ENCODE assay signal across 17 cellular contexts in the genomic region with DNA sequence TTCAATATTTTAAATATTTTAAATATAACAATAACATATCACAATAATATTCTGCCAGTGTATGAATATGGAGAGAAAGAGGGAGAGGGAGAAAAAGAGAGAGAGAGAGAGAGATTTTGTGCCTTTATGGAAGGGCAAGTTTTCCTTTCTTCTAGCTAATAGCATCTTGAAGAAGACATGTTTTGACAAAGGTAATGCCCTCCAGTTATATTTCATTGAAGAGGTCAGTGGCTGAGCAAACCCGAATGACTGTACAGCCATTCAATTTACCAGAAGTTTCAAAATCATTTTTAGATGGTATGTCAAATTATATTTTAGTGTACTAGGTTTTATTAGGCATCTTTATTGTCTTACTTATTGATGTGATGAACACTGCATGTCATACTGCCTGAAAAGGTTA.
DNase-seq lines count a peak whose midpoint lies in the region; ATAC-seq, FAIRE-seq and TF ChIP-seq lines count a peak whose summit lies in the region.
"Had no signal": no experiment of that assay in that cellular context is flagged by ENCODE, and none has a peak within 500 bp of the region (broad histone marks: within the 10 kb centered on the region; RNA-seq: fewer than 3 reads in every experiment).

No MANE protein-coding gene starts in this region.

- peaks cover 14% of the 10 kb centered on the region for H3K36me3 Mint-ChIP-seq in Calu3 (ENCODE audit: insufficient read depth, unreplicated experiment)
- H3K36me3 Mint-ChIP-seq: CD14-positive monocyte had no signal

- no peak for DNase-seq in Calu3
- DNase-seq in Panc1 (ENCODE audit: low read depth, low spot score), result no peak
- peak; percentile 60 for DNase-seq in mammary epithelial cell
- no peak for DNase-seq in keratinocyte (ENCODE audit: low read depth, low spot score)
- no peak for DNase-seq in NCI-H187 (lab: John Stamatoyannopoulos, UW)
- no peak for DNase-seq in activated T-cell treated with anti-CD3 and anti-CD28 coated beads, Interleukin-2, amount 50 U/mL, for 48 hours
- no peak for DNase-seq in tibial nerve (ENCODE audit: low spot score in 2 of 2)
- DNase-seq: 8988T; CD4-positive, alpha-beta memory T cell; DMS79 treated with DMSO at 0.1 percent for 48 hours; GF-D8; GOT3; H7; HFFc6 had no signal

- POLR2A ChIA-PET in Panc1 (lab: Charles Lee), result no interaction called here

- H2AFZ ChIP-seq in mammary epithelial cell (ENCODE audit: low read depth, low read length) (no peak overlapping the region), keratinocyte (ENCODE audit: control insufficient read depth, low read length) (no peak overlapping the region)

- BruUV-seq in Calu3 (replicated peaks; lab: Mats Ljungman, UMichigan) (no TSS peak), Panc1 (replicated peaks; lab: Mats Ljungman, UMichigan) (no TSS peak), mammary epithelial cell (replicated peaks; lab: Mats Ljungman, UMichigan) (no TSS peak)

- no peaks in the 10 kb centered on the region for H3K36me3 ChIP-seq in Panc1 (ENCODE audit: control insufficient read depth, insufficient read depth, low read length)
- no peaks in the 10 kb centered on the region for H3K36me3 ChIP-seq in mammary epithelial cell (ENCODE audit: insufficient read depth, low read length)
- no peaks in the 10 kb centered on the region for H3K36me3 ChIP-seq in keratinocyte (ENCODE audit: control insufficient read depth in 2 of 2, extremely low read depth in 1 of 2, insufficient read depth in 2 of 2, low read length in 2 of 2)
- no peaks in the 10 kb centered on the region for H3K36me3 ChIP-seq in tibial nerve
- H3K36me3 ChIP-seq: BLaER1 had no signal

- TF ChIP-seq CTCF in Calu3 (IDR thresholded peaks at IDR 0.05; ENCODE audit: unreplicated experiment), result no peak
- TF ChIP-seq CTCF in Panc1 (IDR thresholded peaks at IDR 0.05), result no peak
- no peak for TF ChIP-seq CTCF in mammary epithelial cell (conservative IDR thresholded peaks at IDR 0.05 in 1 of 2, IDR thresholded peaks at IDR 0.05 in 1 of 2; ENCODE audit: extremely low read depth in 1 of 2, insufficient read depth in 1 of 2, low read depth in 1 of 2, low read length in 2 of 2)
- TF ChIP-seq CTCF in keratinocyte (optimal IDR thresholded peaks at IDR 0.05 in 1 of 3, IDR thresholded peaks at IDR 0.05 in 1 of 3, conservative IDR thresholded peaks at IDR 0.05 in 1 of 3; ENCODE audit: extremely low read depth in 1 of 3, insufficient read depth in 2 of 3, low read length in 3 of 3), result no peak
- TF ChIP-seq CTCF in tibial nerve (IDR thresholded peaks at IDR 0.05), result no peak

- peaks cover 3% of the 10 kb centered on the region for H3K9me3 Mint-ChIP-seq in Calu3 (ENCODE audit: low read depth, unreplicated experiment)

- no peaks in the 10 kb centered on the region for H3K79me2 ChIP-seq in mammary epithelial cell (ENCODE audit: insufficient read depth, low read length)
- no peaks in the 10 kb centered on the region for H3K79me2 ChIP-seq in keratinocyte (ENCODE audit: control insufficient read depth, insufficient read depth, low read length)

- no peak for ATAC-seq in Panc1
- ATAC-seq: HCT116 had no signal

- H3K27ac Mint-ChIP-seq in Calu3 (ENCODE audit: unreplicated experiment), result peak overlapping the region; percentile 97
- H3K27ac Mint-ChIP-seq: CD14-positive monocyte; CD4-positive, alpha-beta memory T cell; HFFc6 had no signal

- H3K4me1 ChIP-seq in Panc1 (ENCODE audit: control insufficient read depth, insufficient read depth, low read length), result peaks cover 8% of the 10 kb centered on the region; the same call in 1 of the 2 replicates
- peaks cover 36% of the 10 kb centered on the region for H3K4me1 ChIP-seq in mammary epithelial cell (ENCODE audit: insufficient read depth, low read length)
- peaks cover 28% of the 10 kb centered on the region for H3K4me1 ChIP-seq in keratinocyte (ENCODE audit: control insufficient read depth, extremely low read depth, insufficient read depth, low read length)
- H3K4me1 ChIP-seq in tibial nerve, result no peaks in the 10 kb centered on the region
- H3K4me1 ChIP-seq: BLaER1 had no signal

- peak overlapping the region; percentile 70 for H3K4me2 ChIP-seq in mammary epithelial cell (ENCODE audit: insufficient read depth, low read depth, low read length)
- peak overlapping the region; percentile 16 for H3K4me2 ChIP-seq in keratinocyte (ENCODE audit: control insufficient read depth, extremely low read depth, insufficient read depth, low read depth, low read length)
- H3K4me2 ChIP-seq: BLaER1 had no signal

- H3K4me1 Mint-ChIP-seq in Calu3 (ENCODE audit: low read depth, unreplicated experiment), result peaks cover 36% of the 10 kb centered on the region
- H3K4me1 Mint-ChIP-seq: CD4-positive, alpha-beta memory T cell had no signal

- H3K9me1 ChIP-seq in keratinocyte (ENCODE audit: control insufficient read depth, extremely low read depth, insufficient read depth, low read length), result no peaks in the 10 kb centered on the region

- TF ChIP-seq POLR2A in tibial nerve (IDR thresholded peaks at IDR 0.05), result no peak

- H3K9ac ChIP-seq in mammary epithelial cell (ENCODE audit: insufficient read depth, low read length) (peak overlapping the region; percentile 1), keratinocyte (ENCODE audit: control insufficient read depth, extremely low read depth, insufficient read depth, low read length) (no peak overlapping the region)
- H3K9ac ChIP-seq: BLaER1 had no signal

- FAIRE-seq in keratinocyte (lab: Jason Lieb, UNC), result no peak

- peak overlapping the region; percentile 48; the same call in 1 of the 2 replicates for H3K27ac ChIP-seq in Panc1 (ENCODE audit: low read length)
- peak overlapping the region; percentile 88 for H3K27ac ChIP-seq in mammary epithelial cell (ENCODE audit: insufficient read depth, low read depth, low read length)
- peak overlapping the region; percentile 38 for H3K27ac ChIP-seq in keratinocyte (ENCODE audit: control insufficient read depth, insufficient read depth, low read length)
- no peak overlapping the region for H3K27ac ChIP-seq in tibial nerve
- H3K27ac ChIP-seq: BLaER1 had no signal

- no peak for TF ChIP-seq EP300 in tibial nerve (IDR thresholded peaks at IDR 0.05)

- CTCF ChIA-PET in Calu3 (lab: Charles Lee), result no interaction called here
- CTCF ChIA-PET in Panc1 (lab: Charles Lee), result no interaction called here
- CTCF ChIA-PET in mammary epithelial cell (lab: Charles Lee; ENCODE audit: low non-redundant PET), result no interaction called here

- intact Hi-C loops in Calu3 (cut with micrococcal nuclease; ENCODE audit: unreplicated experiment) (no loop called here), Panc1 (cut with micrococcal nuclease; ENCODE audit: unreplicated experiment) (no loop called here), mammary epithelial cell (cut with micrococcal nuclease) (no loop called here)

- H3K9me3 ChIP-seq in Panc1 (ENCODE audit: control insufficient read depth, insufficient read depth, low read depth, low read length) (peaks cover 21% of the 10 kb centered on the region; the same call in 1 of the 2 replicates), mammary epithelial cell (replicated peaks; ENCODE audit: insufficient read depth, low read length) (no peaks in the 10 kb centered on the region), keratinocyte (ENCODE audit: control insufficient read depth, low read depth, low read length) (no peaks in the 10 kb centered on the region), tibial nerve (no peaks in the 10 kb centered on the region)

- H3K4me3 ChIP-seq in Panc1 (ENCODE audit: low read depth in 2 of 2, low read length in 2 of 2), result no peak overlapping the region
- no peak overlapping the region for H3K4me3 ChIP-seq in mammary epithelial cell (replicated peaks in 1 of 3; ENCODE audit: insufficient read depth in 1 of 3, low read depth in 2 of 3, low read length in 3 of 3)
- H3K4me3 ChIP-seq in keratinocyte (ENCODE audit: control insufficient read depth in 2 of 3, extremely low read depth in 1 of 3, insufficient read depth in 2 of 3, low read depth in 1 of 3, low read length in 3 of 3), result no peak overlapping the region
- H3K4me3 ChIP-seq in tibial nerve, result no peak overlapping the region
- H3K4me3 ChIP-seq: BLaER1 had no signal

- H3K27me3 Mint-ChIP-seq in Calu3 (ENCODE audit: unreplicated experiment), result no peaks in the 10 kb centered on the region

- dilution Hi-C loops in mammary epithelial cell (cut with HindIII; ENCODE audit: low sequenced_read_pairs), result no loop called here
- dilution Hi-C loops in keratinocyte (cut with MboI; ENCODE audit: extremely low pct_ligation_motif_present, low sequenced_read_pairs), result no loop called here

- no peak overlapping the region for H3K4me3 Mint-ChIP-seq in Calu3 (ENCODE audit: low read depth, unreplicated experiment)
- H3K4me3 Mint-ChIP-seq: CD14-positive monocyte; CD4-positive, alpha-beta memory T cell; HFFc6 had no signal

- H4K20me1 ChIP-seq in mammary epithelial cell (ENCODE audit: insufficient read depth, low read length), result no peaks in the 10 kb centered on the region
- no peaks in the 10 kb centered on the region for H4K20me1 ChIP-seq in keratinocyte (ENCODE audit: control insufficient read depth, extremely low read depth, insufficient read depth, low read length)
- H4K20me1 ChIP-seq: BLaER1 had no signal

- in situ Hi-C loops in Panc1 (cut with HindIII; ENCODE audit: low pct_unique_long_range_greater_than_20kb, low sequenced_read_pairs), result no loop called here
- in situ Hi-C loops in mammary epithelial cell (cut with MboI; ENCODE audit: low sequenced_read_pairs in 2 of 2), result no loop called here

- WGBS in mammary epithelial cell (ENCODE audit: low coverage, missing lambda C conversion rate), result 0% methylated on average over 1 of the region's 1 CpG
- 27 to 31% methylated on average over 1 of the region's 1 CpG for WGBS in tibial nerve, 2 donors

- no peaks in the 10 kb centered on the region for H3K27me3 ChIP-seq in Panc1 (ENCODE audit: control insufficient read depth, insufficient read depth, low read length)
- H3K27me3 ChIP-seq in mammary epithelial cell (ENCODE audit: insufficient read depth, low read length), result no peaks in the 10 kb centered on the region
- no peaks in the 10 kb centered on the region for H3K27me3 ChIP-seq in keratinocyte (ENCODE audit: control insufficient read depth, extremely low read depth, insufficient read depth, low read length)
- no peaks in the 10 kb centered on the region for H3K27me3 ChIP-seq in tibial nerve
- H3K27me3 ChIP-seq: BLaER1 had no signal

Comparison
In these comparisons a context has a peak if more than half of its experiments do, and no peak if none do; other contexts are left out.
1. H3K27ac ChIP-seq: peak in Panc1 (single experiment), mammary epithelial cell (single experiment) and keratinocyte (single experiment); none in tibial nerve (0 of 4).